In genomic region chr2:25483584-25484266, GRCh38 we compare ENCODE assay signal across 10 cellular contexts.
DNase-seq lines count a peak whose midpoint lies in the region; ATAC-seq and TF ChIP-seq lines count a peak whose summit lies in the region.
"Had no signal": no experiment of that assay in that cellular context is flagged by ENCODE, and none has a peak within 500 bp of the region (broad histone marks: within the 10 kb centered on the region; RNA-seq: fewer than 3 reads in every experiment).

No MANE protein-coding gene starts in this region.

- peaks cover 1% of the 10 kb centered on the region for H3K36me3 Mint-ChIP-seq in activated CD8-positive, alpha-beta memory T cell treated with anti-CD3 and anti-CD28 coated beads, Interleukin-2, amount 10 ng/mL, durations not matched to agents 7 days and 5 days

- no peak for DNase-seq in activated CD8-positive, alpha-beta memory T cell treated with anti-CD3 and anti-CD28 coated beads, Interleukin-2, amount 10 ng/mL, durations not matched to agents 7 days and 5 days
- DNase-seq in activated CD8-positive, alpha-beta memory T cell treated with anti-CD3 and anti-CD28 coated beads, Interleukin-2, amount 50 U/mL, for 48 hours, result no peak
- peak; percentile 84 for DNase-seq in SKM-1 (lab: John Stamatoyannopoulos, UW; ENCODE audit: unreplicated experiment)
- DNase-seq in tibial nerve (ENCODE audit: low spot score in 2 of 2), result peak in 1 of 2 donors; percentile 5
- no peak for DNase-seq in AG08395 (ENCODE audit: low spot score)
- DNase-seq in transverse colon, result no peak
- DNase-seq in stimulated activated CD4-positive, alpha-beta T cell treated with anti-CD3 and anti-CD28 coated beads, Interleukin-4, amount 100 ng/mL, for 1 hour, result no peak
- DNase-seq: esophagus squamous epithelium had no signal

- H3K4me1 Mint-ChIP-seq in activated CD8-positive, alpha-beta memory T cell treated with anti-CD3 and anti-CD28 coated beads, Interleukin-2, amount 10 ng/mL, durations not matched to agents 7 days and 5 days, result peaks cover 7% of the 10 kb centered on the region

- H3K27ac Mint-ChIP-seq in activated CD8-positive, alpha-beta memory T cell treated with anti-CD3 and anti-CD28 coated beads, Interleukin-2, amount 10 ng/mL, durations not matched to agents 7 days and 5 days, result no peak overlapping the region

- H3K9me3 ChIP-seq in tibial nerve, result no peaks in the 10 kb centered on the region
- no peaks in the 10 kb centered on the region for H3K9me3 ChIP-seq in transverse colon
- H3K9me3 ChIP-seq: esophagus squamous epithelium had no signal

- TF ChIP-seq EP300 in tibial nerve (IDR thresholded peaks at IDR 0.05), result peak; percentile 45 to 51
- no peak for TF ChIP-seq EP300 in transverse colon (IDR thresholded peaks at IDR 0.05; ENCODE audit: low read depth)

- H3K9me3 Mint-ChIP-seq in activated CD8-positive, alpha-beta memory T cell treated with anti-CD3 and anti-CD28 coated beads, Interleukin-2, amount 10 ng/mL, durations not matched to agents 7 days and 5 days (ENCODE audit: low read depth), result no peaks in the 10 kb centered on the region
- H3K9me3 Mint-ChIP-seq: mesothelial cell of epicardium had no signal

- in situ Hi-C loops in transverse colon (cut with MboI; ENCODE audit: low pct_ligation_motif_present in 1 of 4, low pct_unique_long_range_greater_than_20kb in 1 of 4, low sequenced_read_pairs in 3 of 4), result no loop called here

- H3K27me3 Mint-ChIP-seq in activated CD8-positive, alpha-beta memory T cell treated with anti-CD3 and anti-CD28 coated beads, Interleukin-2, amount 10 ng/mL, durations not matched to agents 7 days and 5 days, result no peaks in the 10 kb centered on the region

- H3K4me1 ChIP-seq in tibial nerve (no peaks in the 10 kb centered on the region), transverse colon (peaks cover 0 to 7% (median 2%) of the 10 kb centered on the region in 4 donors)

- H3K27ac ChIP-seq in tibial nerve (no peak overlapping the region), transverse colon (no peak overlapping the region)
- H3K27ac ChIP-seq: esophagus squamous epithelium had no signal

- no peak for TF ChIP-seq CTCF in tibial nerve (IDR thresholded peaks at IDR 0.05)
- TF ChIP-seq CTCF in transverse colon (IDR thresholded peaks at IDR 0.05), result no peak

- H3K36me3 ChIP-seq in tibial nerve (peaks cover 0 to 20% (median 0%) of the 10 kb centered on the region in 3 donors), transverse colon (no peaks in the 10 kb centered on the region)

- intact Hi-C loops in transverse colon (cut with DNase I; ENCODE audit: low total_unique reads), result no loop called here

- H3K4me3 Mint-ChIP-seq in activated CD8-positive, alpha-beta memory T cell treated with anti-CD3 and anti-CD28 coated beads, Interleukin-2, amount 10 ng/mL, durations not matched to agents 7 days and 5 days, result no peak overlapping the region
- H3K4me3 Mint-ChIP-seq: mesothelial cell of epicardium had no signal

- TF ChIP-seq POLR2A in tibial nerve (IDR thresholded peaks at IDR 0.05) (no peak), transverse colon (IDR thresholded peaks at IDR 0.05) (no peak)

- WGBS in tibial nerve, 2 donors, result 89 to 100% methylated on average over 2 of the region's 2 CpGs
- WGBS in transverse colon (ENCODE audit: low coverage in 1 of 2), 2 donors, result 89 to 93% methylated on average over 2 of the region's 2 CpGs

- no peak overlapping the region for H3K4me3 ChIP-seq in tibial nerve
- no peak overlapping the region for H3K4me3 ChIP-seq in transverse colon
- H3K4me3 ChIP-seq: esophagus squamous epithelium had no signal

- peak; percentile 20 for ATAC-seq in activated CD8-positive, alpha-beta memory T cell treated with anti-CD3 and anti-CD28 coated beads, Interleukin-2, amount 10 ng/mL, durations not matched to agents 7 days and 5 days
- peak; percentile 81 for ATAC-seq in HG03103 (IDR thresholded peaks at IDR 0.05; ENCODE audit: low read depth, unreplicated experiment)

- H3K27me3 ChIP-seq in tibial nerve (no peaks in the 10 kb centered on the region), transverse colon (no peaks in the 10 kb centered on the region)
- H3K27me3 ChIP-seq: esophagus squamous epithelium had no signal

- CTCF ChIA-PET in activated CD8-positive, alpha-beta memory T cell treated with anti-CD3 and anti-CD28 coated beads, Interleukin-2, amount 10 ng/mL, durations not matched to agents 7 days and 5 days (lab: Charles Lee), result interaction anchor here (1.1 kb wide), 1 partner anchor 107 kb away, joined by 3 read pairs; no protein-coding TSS in a partner anchor
